ENCODE assay signal across 1 cellular context in the genomic region with DNA sequence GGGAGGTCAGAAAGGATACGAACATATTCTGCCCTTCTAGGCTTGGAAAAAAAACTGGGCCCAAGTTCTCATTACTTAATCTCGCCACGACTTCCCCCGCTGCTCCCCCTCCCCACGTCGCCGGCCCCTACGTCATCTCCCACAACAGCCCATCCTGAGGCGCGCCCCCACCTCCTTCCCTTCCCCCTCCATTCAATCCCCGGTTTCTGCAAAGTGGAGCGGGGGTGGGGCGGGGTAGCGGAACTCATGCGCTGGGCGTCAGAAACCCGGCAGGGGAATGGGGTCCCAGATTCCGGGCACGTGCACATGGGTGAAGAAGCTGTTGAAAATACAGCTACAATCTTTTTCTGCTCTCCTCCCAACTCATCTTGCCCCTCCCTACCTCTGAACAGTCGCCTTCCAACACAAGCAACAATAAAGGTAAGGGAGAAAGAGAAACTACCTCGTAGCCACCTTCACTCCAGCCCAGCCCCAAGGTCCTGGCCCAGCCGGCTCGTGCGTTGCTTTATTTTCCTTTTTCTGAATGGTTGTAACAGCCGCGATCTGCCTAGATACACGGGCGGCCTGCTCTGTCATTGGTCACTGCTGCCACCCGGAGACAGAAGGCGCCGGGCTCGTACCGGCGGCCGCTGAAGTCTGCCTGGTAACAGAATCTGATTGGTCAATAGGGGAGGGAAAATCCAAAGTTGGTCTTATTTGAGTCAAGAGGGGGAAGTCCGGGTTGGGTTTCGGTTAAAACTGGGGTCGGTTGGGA.
TF ChIP-seq lines count a peak whose summit lies in the region.

A gene (minus strand): TSS at position 484 of the 754 bp plus-strand sequence. CDS start 932 bp downstream, outside the sequence.

TF ChIP-seq in HEK293, 187 proteins besides CTCF, POLR2A, EP300 and RAD21 (continued from another document and continues in another):
- TF ChIP-seq, protein P1, sequence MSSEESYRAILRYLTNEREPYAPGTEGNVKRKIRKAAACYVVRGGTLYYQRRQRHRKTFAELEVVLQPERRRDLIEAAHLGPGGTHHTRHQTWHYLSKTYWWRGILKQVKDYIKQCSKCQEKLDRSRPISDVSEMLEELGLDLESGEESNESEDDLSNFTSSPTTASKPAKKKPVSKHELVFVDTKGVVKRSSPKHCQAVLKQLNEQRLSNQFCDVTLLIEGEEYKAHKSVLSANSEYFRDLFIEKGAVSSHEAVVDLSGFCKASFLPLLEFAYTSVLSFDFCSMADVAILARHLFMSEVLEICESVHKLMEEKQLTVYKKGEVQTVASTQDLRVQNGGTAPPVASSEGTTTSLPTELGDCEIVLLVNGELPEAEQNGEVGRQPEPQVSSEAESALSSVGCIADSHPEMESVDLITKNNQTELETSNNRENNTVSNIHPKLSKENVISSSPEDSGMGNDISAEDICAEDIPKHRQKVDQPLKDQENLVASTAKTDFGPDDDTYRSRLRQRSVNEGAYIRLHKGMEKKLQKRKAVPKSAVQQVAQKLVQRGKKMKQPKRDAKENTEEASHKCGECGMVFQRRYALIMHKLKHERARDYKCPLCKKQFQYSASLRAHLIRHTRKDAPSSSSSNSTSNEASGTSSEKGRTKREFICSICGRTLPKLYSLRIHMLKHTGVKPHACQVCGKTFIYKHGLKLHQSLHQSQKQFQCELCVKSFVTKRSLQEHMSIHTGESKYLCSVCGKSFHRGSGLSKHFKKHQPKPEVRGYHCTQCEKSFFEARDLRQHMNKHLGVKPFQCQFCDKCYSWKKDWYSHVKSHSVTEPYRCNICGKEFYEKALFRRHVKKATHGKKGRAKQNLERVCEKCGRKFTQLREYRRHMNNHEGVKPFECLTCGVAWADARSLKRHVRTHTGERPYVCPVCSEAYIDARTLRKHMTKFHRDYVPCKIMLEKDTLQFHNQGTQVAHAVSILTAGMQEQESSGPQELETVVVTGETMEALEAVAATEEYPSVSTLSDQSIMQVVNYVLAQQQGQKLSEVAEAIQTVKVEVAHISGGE (tag by site-specific recombination; conservative IDR thresholded peaks at IDR 0.05; ENCODE audit: low read depth): peak; percentile 38; the same call in 1 of the 2 replicates
- TF ChIP-seq, protein P2, sequence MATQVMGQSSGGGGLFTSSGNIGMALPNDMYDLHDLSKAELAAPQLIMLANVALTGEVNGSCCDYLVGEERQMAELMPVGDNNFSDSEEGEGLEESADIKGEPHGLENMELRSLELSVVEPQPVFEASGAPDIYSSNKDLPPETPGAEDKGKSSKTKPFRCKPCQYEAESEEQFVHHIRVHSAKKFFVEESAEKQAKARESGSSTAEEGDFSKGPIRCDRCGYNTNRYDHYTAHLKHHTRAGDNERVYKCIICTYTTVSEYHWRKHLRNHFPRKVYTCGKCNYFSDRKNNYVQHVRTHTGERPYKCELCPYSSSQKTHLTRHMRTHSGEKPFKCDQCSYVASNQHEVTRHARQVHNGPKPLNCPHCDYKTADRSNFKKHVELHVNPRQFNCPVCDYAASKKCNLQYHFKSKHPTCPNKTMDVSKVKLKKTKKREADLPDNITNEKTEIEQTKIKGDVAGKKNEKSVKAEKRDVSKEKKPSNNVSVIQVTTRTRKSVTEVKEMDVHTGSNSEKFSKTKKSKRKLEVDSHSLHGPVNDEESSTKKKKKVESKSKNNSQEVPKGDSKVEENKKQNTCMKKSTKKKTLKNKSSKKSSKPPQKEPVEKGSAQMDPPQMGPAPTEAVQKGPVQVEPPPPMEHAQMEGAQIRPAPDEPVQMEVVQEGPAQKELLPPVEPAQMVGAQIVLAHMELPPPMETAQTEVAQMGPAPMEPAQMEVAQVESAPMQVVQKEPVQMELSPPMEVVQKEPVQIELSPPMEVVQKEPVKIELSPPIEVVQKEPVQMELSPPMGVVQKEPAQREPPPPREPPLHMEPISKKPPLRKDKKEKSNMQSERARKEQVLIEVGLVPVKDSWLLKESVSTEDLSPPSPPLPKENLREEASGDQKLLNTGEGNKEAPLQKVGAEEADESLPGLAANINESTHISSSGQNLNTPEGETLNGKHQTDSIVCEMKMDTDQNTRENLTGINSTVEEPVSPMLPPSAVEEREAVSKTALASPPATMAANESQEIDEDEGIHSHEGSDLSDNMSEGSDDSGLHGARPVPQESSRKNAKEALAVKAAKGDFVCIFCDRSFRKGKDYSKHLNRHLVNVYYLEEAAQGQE (tag by site-specific recombination; IDR thresholded peaks at IDR 0.05): no peak
- TF ChIP-seq ZNF394 (tag by site-specific recombination; IDR thresholded peaks at IDR 0.05; ENCODE audit: borderline replicate concordance) (peak; percentile 68; the same call in 1 of the 2 replicates), KLF10 (tag by site-specific recombination; IDR thresholded peaks at IDR 0.05) (peak; percentile 83), ZBTB21 (tag by site-specific recombination; IDR thresholded peaks at IDR 0.05) (peak; percentile 91), ZNF366 (tag by site-specific recombination; conservative IDR thresholded peaks at IDR 0.05) (peak; percentile 81), SCRT1 (tag by site-specific recombination; IDR thresholded peaks at IDR 0.05; ENCODE audit: borderline replicate concordance) (no peak), MEIS1 (CRISPR knock-in tag; IDR thresholded peaks at IDR 0.05; ENCODE audit: borderline replicate concordance) (no peak), ZNF248 (tag by site-specific recombination; IDR thresholded peaks at IDR 0.05) (no peak), ZNF677 (tag by site-specific recombination; IDR thresholded peaks at IDR 0.05) (no peak), ZNF335 (tag by site-specific recombination; conservative IDR thresholded peaks at IDR 0.05) (peak; percentile 96), ZNF341 (tag by site-specific recombination; IDR thresholded peaks at IDR 0.05; ENCODE audit: low read depth) (peak; percentile 94), ZNF530 (tag by site-specific recombination; IDR thresholded peaks at IDR 0.05; ENCODE audit: low read depth) (no peak), ZNF549 (tag by site-specific recombination; IDR thresholded peaks at IDR 0.05) (no peak), HOXC10 (CRISPR knock-in tag; IDR thresholded peaks at IDR 0.05) (no peak), GLIS1 (tag by site-specific recombination; IDR thresholded peaks at IDR 0.05) (peak; percentile 27; the same call in 1 of the 2 replicates), ZNF211 (tag by site-specific recombination; IDR thresholded peaks at IDR 0.05; ENCODE audit: low read depth) (no peak), ZNF561 (tag by site-specific recombination; IDR thresholded peaks at IDR 0.05; ENCODE audit: borderline replicate concordance) (peak; percentile 51; the same call in 1 of the 2 replicates), ZFHX2 (tag by site-specific recombination; conservative IDR thresholded peaks at IDR 0.05) (peak; percentile 89), ZSCAN30 (tag by site-specific recombination; IDR thresholded peaks at IDR 0.05) (0 out of 2 replicates have a peak, but pooled peaks have one; percentile 37), YY2 (tag by site-specific recombination; IDR thresholded peaks at IDR 0.05) (0 out of 2 replicates have a peak, but pooled peaks have one; percentile 36), ZFP69B (tag by site-specific recombination; IDR thresholded peaks at IDR 0.05) (peak; percentile 31; the same call in 1 of the 2 replicates), ZBTB8A (tag by site-specific recombination; IDR thresholded peaks at IDR 0.05) (peak; percentile 84)
- TF ChIP-seq, protein P3, sequence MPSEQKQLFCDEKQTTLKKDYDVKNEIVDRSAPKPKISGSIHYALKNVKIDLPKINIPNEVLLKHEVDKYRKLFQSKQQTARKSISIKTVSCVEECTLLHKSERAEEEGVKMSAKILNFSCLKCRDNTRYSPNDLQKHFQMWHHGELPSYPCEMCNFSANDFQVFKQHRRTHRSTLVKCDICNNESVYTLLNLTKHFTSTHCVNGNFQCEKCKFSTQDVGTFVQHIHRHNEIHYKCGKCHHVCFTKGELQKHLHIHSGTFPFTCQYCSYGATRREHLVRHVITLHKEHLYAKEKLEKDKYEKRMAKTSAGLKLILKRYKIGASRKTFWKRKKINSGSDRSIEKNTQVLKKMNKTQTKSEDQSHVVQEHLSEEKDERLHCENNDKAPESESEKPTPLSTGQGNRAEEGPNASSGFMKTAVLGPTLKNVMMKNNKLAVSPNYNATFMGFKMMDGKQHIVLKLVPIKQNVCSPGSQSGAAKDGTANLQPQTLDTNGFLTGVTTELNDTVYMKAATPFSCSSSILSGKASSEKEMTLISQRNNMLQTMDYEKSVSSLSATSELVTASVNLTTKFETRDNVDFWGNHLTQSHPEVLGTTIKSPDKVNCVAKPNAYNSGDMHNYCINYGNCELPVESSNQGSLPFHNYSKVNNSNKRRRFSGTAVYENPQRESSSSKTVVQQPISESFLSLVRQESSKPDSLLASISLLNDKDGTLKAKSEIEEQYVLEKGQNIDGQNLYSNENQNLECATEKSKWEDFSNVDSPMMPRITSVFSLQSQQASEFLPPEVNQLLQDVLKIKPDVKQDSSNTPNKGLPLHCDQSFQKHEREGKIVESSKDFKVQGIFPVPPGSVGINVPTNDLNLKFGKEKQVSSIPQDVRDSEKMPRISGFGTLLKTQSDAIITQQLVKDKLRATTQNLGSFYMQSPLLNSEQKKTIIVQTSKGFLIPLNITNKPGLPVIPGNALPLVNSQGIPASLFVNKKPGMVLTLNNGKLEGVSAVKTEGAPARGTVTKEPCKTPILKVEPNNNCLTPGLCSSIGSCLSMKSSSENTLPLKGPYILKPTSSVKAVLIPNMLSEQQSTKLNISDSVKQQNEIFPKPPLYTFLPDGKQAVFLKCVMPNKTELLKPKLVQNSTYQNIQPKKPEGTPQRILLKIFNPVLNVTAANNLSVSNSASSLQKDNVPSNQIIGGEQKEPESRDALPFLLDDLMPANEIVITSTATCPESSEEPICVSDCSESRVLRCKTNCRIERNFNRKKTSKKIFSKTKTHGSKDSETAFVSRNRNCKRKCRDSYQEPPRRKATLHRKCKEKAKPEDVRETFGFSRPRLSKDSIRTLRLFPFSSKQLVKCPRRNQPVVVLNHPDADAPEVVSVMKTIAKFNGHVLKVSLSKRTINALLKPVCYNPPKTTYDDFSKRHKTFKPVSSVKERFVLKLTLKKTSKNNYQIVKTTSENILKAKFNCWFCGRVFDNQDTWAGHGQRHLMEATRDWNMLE (tag by site-specific recombination; conservative IDR thresholded peaks at IDR 0.05; ENCODE audit: low read depth): peak; percentile 35
- TF ChIP-seq, protein P4, sequence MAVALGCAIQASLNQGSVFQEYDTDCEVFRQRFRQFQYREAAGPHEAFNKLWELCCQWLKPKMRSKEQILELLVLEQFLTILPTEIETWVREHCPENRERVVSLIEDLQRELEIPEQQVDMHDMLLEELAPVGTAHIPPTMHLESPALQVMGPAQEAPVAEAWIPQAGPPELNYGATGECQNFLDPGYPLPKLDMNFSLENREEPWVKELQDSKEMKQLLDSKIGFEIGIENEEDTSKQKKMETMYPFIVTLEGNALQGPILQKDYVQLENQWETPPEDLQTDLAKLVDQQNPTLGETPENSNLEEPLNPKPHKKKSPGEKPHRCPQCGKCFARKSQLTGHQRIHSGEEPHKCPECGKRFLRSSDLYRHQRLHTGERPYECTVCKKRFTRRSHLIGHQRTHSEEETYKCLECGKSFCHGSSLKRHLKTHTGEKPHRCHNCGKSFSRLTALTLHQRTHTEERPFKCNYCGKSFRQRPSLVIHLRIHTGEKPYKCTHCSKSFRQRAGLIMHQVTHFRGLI (tag by site-specific recombination; IDR thresholded peaks at IDR 0.05): peak; percentile 72
- TF ChIP-seq, protein P5, sequence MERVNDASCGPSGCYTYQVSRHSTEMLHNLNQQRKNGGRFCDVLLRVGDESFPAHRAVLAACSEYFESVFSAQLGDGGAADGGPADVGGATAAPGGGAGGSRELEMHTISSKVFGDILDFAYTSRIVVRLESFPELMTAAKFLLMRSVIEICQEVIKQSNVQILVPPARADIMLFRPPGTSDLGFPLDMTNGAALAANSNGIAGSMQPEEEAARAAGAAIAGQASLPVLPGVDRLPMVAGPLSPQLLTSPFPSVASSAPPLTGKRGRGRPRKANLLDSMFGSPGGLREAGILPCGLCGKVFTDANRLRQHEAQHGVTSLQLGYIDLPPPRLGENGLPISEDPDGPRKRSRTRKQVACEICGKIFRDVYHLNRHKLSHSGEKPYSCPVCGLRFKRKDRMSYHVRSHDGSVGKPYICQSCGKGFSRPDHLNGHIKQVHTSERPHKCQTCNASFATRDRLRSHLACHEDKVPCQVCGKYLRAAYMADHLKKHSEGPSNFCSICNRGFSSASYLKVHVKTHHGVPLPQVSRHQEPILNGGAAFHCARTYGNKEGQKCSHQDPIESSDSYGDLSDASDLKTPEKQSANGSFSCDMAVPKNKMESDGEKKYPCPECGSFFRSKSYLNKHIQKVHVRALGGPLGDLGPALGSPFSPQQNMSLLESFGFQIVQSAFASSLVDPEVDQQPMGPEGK (tag by site-specific recombination; IDR thresholded peaks at IDR 0.05): peak; percentile 95
- TF ChIP-seq, protein P6, sequence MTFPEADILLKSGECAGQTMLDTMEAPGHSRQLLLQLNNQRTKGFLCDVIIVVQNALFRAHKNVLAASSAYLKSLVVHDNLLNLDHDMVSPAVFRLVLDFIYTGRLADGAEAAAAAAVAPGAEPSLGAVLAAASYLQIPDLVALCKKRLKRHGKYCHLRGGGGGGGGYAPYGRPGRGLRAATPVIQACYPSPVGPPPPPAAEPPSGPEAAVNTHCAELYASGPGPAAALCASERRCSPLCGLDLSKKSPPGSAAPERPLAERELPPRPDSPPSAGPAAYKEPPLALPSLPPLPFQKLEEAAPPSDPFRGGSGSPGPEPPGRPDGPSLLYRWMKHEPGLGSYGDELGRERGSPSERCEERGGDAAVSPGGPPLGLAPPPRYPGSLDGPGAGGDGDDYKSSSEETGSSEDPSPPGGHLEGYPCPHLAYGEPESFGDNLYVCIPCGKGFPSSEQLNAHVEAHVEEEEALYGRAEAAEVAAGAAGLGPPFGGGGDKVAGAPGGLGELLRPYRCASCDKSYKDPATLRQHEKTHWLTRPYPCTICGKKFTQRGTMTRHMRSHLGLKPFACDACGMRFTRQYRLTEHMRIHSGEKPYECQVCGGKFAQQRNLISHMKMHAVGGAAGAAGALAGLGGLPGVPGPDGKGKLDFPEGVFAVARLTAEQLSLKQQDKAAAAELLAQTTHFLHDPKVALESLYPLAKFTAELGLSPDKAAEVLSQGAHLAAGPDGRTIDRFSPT (tag by site-specific recombination; IDR thresholded peaks at IDR 0.05): no peak
- TF ChIP-seq, protein P7, sequence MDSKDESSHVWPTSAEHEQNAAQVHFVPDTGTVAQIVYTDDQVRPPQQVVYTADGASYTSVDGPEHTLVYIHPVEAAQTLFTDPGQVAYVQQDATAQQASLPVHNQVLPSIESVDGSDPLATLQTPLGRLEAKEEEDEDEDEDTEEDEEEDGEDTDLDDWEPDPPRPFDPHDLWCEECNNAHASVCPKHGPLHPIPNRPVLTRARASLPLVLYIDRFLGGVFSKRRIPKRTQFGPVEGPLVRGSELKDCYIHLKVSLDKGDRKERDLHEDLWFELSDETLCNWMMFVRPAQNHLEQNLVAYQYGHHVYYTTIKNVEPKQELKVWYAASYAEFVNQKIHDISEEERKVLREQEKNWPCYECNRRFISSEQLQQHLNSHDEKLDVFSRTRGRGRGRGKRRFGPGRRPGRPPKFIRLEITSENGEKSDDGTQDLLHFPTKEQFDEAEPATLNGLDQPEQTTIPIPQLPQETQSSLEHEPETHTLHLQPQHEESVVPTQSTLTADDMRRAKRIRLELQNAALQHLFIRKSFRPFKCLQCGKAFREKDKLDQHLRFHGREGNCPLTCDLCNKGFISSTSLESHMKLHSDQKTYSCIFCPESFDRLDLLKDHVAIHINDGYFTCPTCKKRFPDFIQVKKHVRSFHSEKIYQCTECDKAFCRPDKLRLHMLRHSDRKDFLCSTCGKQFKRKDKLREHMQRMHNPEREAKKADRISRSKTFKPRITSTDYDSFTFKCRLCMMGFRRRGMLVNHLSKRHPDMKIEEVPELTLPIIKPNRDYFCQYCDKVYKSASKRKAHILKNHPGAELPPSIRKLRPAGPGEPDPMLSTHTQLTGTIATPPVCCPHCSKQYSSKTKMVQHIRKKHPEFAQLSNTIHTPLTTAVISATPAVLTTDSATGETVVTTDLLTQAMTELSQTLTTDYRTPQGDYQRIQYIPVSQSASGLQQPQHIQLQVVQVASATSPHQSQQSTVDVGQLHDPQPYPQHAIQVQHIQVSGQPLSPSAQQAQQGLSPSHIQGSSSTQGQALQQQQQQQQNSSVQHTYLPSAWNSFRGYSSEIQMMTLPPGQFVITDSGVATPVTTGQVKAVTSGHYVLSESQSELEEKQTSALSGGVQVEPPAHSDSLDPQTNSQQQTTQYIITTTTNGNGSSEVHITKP (tag by site-specific recombination; IDR thresholded peaks at IDR 0.05): peak; percentile 99
